15 cellular contexts compared by ENCODE assay signal in the genomic region with DNA sequence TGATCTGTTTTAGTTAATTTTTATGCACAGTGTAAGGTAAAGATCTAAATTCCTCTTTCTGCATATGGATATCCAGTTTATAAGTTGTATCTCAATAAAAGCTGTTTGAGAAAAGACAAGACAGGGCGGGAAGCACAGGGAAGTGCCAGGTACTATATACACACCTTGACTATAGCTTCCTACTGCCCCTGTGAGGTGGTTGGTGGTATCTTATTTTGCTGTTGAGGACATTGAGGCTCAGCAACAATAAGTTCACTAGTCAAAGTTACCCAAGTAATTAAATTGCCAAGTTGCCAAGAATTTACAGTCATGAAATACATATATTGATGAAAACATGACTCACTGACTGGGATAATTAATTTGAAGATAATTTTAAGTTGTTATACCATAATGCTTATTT.
DNase-seq lines count a peak whose midpoint lies in the region; ATAC-seq and TF ChIP-seq lines count a peak whose summit lies in the region.
"Had no signal": no experiment of that assay in that cellular context is flagged by ENCODE, and none has a peak within 500 bp of the region (broad histone marks: within the 10 kb centered on the region; RNA-seq: fewer than 3 reads in every experiment).

No MANE protein-coding gene starts in this region.

- intact Hi-C loops in right lobe of liver (cut with DNase I) (no loop called here), sciatic nerve (cut with DNase I) (no loop called here)

- no peak overlapping the region for H2AFZ ChIP-seq in Karpas-422 (ENCODE audit: low read length)

- peak in 3 of 4 donors; percentile 35 to 60 (median 47) for ATAC-seq in right lobe of liver
- no peak for ATAC-seq in HG02588 (IDR thresholded peaks at IDR 0.05; ENCODE audit: unreplicated experiment)
- ATAC-seq in sciatic nerve: no peak
- ATAC-seq: gastroesophageal sphincter had no signal

- DNase-seq in Karpas-422: peak; percentile 81
- no peak for DNase-seq in right lobe of liver
- DNase-seq in germinal center (ENCODE audit: low spot score): no peak
- no peak for DNase-seq in suprapubic skin (ENCODE audit: low spot score in 2 of 2)
- no peak for DNase-seq in sciatic nerve (ENCODE audit: low spot score)
- DNase-seq: activated CD4-positive, alpha-beta T cell treated with anti-CD3 and anti-CD28 coated beads for 1 hour; cortex of kidney; DMS79; GOT3; NCI-H1436; sigmoid colon had no signal

- H3K4me3 ChIP-seq in DOHH2 (ENCODE audit: low read length): no peak overlapping the region
- no peak overlapping the region for H3K4me3 ChIP-seq in Karpas-422 (ENCODE audit: low read length)
- H3K4me3 ChIP-seq in right lobe of liver: no peak overlapping the region
- no peak overlapping the region for H3K4me3 ChIP-seq in suprapubic skin
- H3K4me3 ChIP-seq: gastroesophageal sphincter, sigmoid colon had no signal

- peaks cover 4% of the 10 kb centered on the region; the same call in 1 of the 2 replicates for H3F3A ChIP-seq in DOHH2 (ENCODE audit: control insufficient read depth, insufficient read depth)

- TF ChIP-seq POLR2A in right lobe of liver (IDR thresholded peaks at IDR 0.05) (no peak), suprapubic skin (IDR thresholded peaks at IDR 0.05) (no peak)

- H3K36me3 ChIP-seq in DOHH2 (ENCODE audit: control insufficient read depth, low read length): peaks cover 69% of the 10 kb centered on the region
- H3K36me3 ChIP-seq in Karpas-422 (ENCODE audit: insufficient read depth, low read length): peaks cover 38% of the 10 kb centered on the region
- H3K36me3 ChIP-seq in right lobe of liver: peaks cover 0 to 6% (median 0%) of the 10 kb centered on the region in 4 donors
- peaks cover 31% of the 10 kb centered on the region for H3K36me3 ChIP-seq in suprapubic skin

- H3K79me2 ChIP-seq in DOHH2 (ENCODE audit: control insufficient read depth, low read length) (no peaks in the 10 kb centered on the region), Karpas-422 (ENCODE audit: low read length) (no peaks in the 10 kb centered on the region)

- H3K4me1 ChIP-seq in DOHH2 (ENCODE audit: control insufficient read depth, low read length) (no peaks in the 10 kb centered on the region), Karpas-422 (ENCODE audit: low read length) (peaks cover 34% of the 10 kb centered on the region), right lobe of liver (no peaks in the 10 kb centered on the region), suprapubic skin (no peaks in the 10 kb centered on the region)
- H3K4me1 ChIP-seq: sigmoid colon had no signal

- TF ChIP-seq EP300 in suprapubic skin (IDR thresholded peaks at IDR 0.05): no peak

- H3K9ac ChIP-seq in Karpas-422 (ENCODE audit: low read length): no peak overlapping the region

- TF ChIP-seq CTCF in DOHH2 (IDR thresholded peaks at IDR 0.05; ENCODE audit: low read depth, low read length, poor library complexity, severe bottlenecking): peak; percentile 51
- 0 out of 2 replicates have a peak, but pooled peaks have one; percentile 16 for TF ChIP-seq CTCF in VCaP (conservative IDR thresholded peaks at IDR 0.05)
- TF ChIP-seq CTCF in right lobe of liver (IDR thresholded peaks at IDR 0.05): peak in 3 of 4 donors; percentile 16 to 27 (median 22)
- TF ChIP-seq CTCF in suprapubic skin (IDR thresholded peaks at IDR 0.05): no peak

- H3K27me3 ChIP-seq in DOHH2 (ENCODE audit: control insufficient read depth, low read length) (no peaks in the 10 kb centered on the region), Karpas-422 (ENCODE audit: low read length) (no peaks in the 10 kb centered on the region), right lobe of liver (no peaks in the 10 kb centered on the region), suprapubic skin (no peaks in the 10 kb centered on the region)
- H3K27me3 ChIP-seq: gastroesophageal sphincter, sigmoid colon had no signal

- H3K9me3 ChIP-seq in DOHH2 (ENCODE audit: control insufficient read depth, insufficient read depth, low read length): no peaks in the 10 kb centered on the region
- H3K9me3 ChIP-seq in Karpas-422 (ENCODE audit: low read length): no peaks in the 10 kb centered on the region
- H3K9me3 ChIP-seq in right lobe of liver: no peaks in the 10 kb centered on the region
- H3K9me3 ChIP-seq in suprapubic skin: no peaks in the 10 kb centered on the region
- H3K9me3 ChIP-seq: gastroesophageal sphincter, sigmoid colon had no signal

- 75% methylated on average over 1 of the region's 1 CpG for WGBS in right lobe of liver (ENCODE audit: insufficient coverage, low coverage, low lambda C conversion rate, missing lambda C conversion rate)
- WGBS in suprapubic skin: 71% methylated on average over 1 of the region's 1 CpG

- no peaks in the 10 kb centered on the region for H3K9me2 ChIP-seq in DOHH2 (replicated peaks; ENCODE audit: control insufficient read depth, low read length)
- H3K9me2 ChIP-seq in Karpas-422 (replicated peaks; ENCODE audit: insufficient read depth, low read length): no peaks in the 10 kb centered on the region

- H3K4me2 ChIP-seq in DOHH2 (ENCODE audit: low read length) (no peak overlapping the region), Karpas-422 (ENCODE audit: low read depth, low read length, poor library complexity, severe bottlenecking) (no peak overlapping the region)

- H3K27ac ChIP-seq in DOHH2 (ENCODE audit: low read depth, low read length) (no peak overlapping the region), Karpas-422 (ENCODE audit: low read length) (peak overlapping the region; percentile 29), VCaP (no peak overlapping the region), right lobe of liver (no peak overlapping the region), suprapubic skin (no peak overlapping the region)
- H3K27ac ChIP-seq: gastroesophageal sphincter, sigmoid colon had no signal

- no peaks in the 10 kb centered on the region for H4K20me1 ChIP-seq in DOHH2 (ENCODE audit: control insufficient read depth, insufficient read depth, low read depth, low read length)
- H4K20me1 ChIP-seq in Karpas-422 (ENCODE audit: insufficient read depth, low read depth, low read length): no peaks in the 10 kb centered on the region

Comparison
In these comparisons a context has a peak if more than half of its experiments do, and no peak if none do; other contexts are left out.
1. CTCF ChIP-seq: peak in DOHH2 (single experiment), VCaP (single experiment) and right lobe of liver (3 of 4); none in suprapubic skin (0 of 2).
2. ATAC-seq: peak in right lobe of liver (3 of 4); none in HG02588 (single experiment) and sciatic nerve (single experiment).